1 cellular context compared by ENCODE assay signal in the genomic region with DNA sequence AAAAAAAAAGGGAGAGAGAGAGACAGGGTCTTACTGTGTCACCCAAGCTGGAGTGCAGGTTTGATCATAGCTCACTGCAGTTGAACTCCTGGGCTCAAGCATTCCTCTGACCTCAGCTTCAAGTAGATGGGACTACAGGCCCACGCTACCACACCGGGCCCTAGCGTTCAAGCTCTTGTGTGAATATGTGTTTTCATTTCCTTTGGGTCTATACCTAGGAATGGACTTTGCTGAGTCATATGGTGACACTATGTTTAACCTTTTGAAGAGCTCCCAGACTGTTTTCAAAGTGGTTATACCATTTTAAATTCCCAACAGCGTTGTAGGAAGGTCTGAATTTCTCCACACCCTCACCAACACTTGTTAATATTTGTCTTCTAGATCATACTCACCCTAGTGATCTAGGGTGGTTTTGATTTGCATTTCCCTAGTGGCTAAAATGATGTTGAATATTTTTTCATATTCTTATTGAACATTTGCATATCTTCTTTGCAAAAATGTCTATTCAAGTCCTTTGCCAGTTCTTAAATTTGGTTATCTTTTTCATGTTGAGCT.
TF ChIP-seq lines count a peak whose summit lies in the region.

No MANE protein-coding gene starts in this region.

TF ChIP-seq in HCT116, 20 proteins besides CTCF, POLR2A, EP300 and RAD21 (continued from another document):
- TF ChIP-seq, protein P1, sequence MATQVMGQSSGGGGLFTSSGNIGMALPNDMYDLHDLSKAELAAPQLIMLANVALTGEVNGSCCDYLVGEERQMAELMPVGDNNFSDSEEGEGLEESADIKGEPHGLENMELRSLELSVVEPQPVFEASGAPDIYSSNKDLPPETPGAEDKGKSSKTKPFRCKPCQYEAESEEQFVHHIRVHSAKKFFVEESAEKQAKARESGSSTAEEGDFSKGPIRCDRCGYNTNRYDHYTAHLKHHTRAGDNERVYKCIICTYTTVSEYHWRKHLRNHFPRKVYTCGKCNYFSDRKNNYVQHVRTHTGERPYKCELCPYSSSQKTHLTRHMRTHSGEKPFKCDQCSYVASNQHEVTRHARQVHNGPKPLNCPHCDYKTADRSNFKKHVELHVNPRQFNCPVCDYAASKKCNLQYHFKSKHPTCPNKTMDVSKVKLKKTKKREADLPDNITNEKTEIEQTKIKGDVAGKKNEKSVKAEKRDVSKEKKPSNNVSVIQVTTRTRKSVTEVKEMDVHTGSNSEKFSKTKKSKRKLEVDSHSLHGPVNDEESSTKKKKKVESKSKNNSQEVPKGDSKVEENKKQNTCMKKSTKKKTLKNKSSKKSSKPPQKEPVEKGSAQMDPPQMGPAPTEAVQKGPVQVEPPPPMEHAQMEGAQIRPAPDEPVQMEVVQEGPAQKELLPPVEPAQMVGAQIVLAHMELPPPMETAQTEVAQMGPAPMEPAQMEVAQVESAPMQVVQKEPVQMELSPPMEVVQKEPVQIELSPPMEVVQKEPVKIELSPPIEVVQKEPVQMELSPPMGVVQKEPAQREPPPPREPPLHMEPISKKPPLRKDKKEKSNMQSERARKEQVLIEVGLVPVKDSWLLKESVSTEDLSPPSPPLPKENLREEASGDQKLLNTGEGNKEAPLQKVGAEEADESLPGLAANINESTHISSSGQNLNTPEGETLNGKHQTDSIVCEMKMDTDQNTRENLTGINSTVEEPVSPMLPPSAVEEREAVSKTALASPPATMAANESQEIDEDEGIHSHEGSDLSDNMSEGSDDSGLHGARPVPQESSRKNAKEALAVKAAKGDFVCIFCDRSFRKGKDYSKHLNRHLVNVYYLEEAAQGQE (IDR thresholded peaks at IDR 0.05; ENCODE audit: low read depth): no peak
- TF ChIP-seq EZH2phosphoT487 (IDR thresholded peaks at IDR 0.05; ENCODE audit: borderline replicate concordance): no peak
- TF ChIP-seq CEBPB (IDR thresholded peaks at IDR 0.05; ENCODE audit: low read depth): no peak
- TF ChIP-seq, protein P2, sequence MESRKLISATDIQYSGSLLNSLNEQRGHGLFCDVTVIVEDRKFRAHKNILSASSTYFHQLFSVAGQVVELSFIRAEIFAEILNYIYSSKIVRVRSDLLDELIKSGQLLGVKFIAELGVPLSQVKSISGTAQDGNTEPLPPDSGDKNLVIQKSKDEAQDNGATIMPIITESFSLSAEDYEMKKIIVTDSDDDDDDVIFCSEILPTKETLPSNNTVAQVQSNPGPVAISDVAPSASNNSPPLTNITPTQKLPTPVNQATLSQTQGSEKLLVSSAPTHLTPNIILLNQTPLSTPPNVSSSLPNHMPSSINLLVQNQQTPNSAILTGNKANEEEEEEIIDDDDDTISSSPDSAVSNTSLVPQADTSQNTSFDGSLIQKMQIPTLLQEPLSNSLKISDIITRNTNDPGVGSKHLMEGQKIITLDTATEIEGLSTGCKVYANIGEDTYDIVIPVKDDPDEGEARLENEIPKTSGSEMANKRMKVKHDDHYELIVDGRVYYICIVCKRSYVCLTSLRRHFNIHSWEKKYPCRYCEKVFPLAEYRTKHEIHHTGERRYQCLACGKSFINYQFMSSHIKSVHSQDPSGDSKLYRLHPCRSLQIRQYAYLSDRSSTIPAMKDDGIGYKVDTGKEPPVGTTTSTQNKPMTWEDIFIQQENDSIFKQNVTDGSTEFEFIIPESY (IDR thresholded peaks at IDR 0.05; ENCODE audit: extremely low read depth, insufficient replicate concordance, low read length): no peak
- no peak for TF ChIP-seq SIN3A (IDR thresholded peaks at IDR 0.05; ENCODE audit: low read depth)
- no peak for TF ChIP-seq FOSL1 (IDR thresholded peaks at IDR 0.05; ENCODE audit: low read depth)
- no peak for TF ChIP-seq EZH2 (IDR thresholded peaks at IDR 0.05)
- TF ChIP-seq ELF1 (IDR thresholded peaks at IDR 0.05; ENCODE audit: borderline replicate concordance, low read depth): no peak
- TF ChIP-seq, protein P3, sequence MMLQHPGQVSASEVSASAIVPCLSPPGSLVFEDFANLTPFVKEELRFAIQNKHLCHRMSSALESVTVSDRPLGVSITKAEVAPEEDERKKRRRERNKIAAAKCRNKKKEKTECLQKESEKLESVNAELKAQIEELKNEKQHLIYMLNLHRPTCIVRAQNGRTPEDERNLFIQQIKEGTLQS (IDR thresholded peaks at IDR 0.05): no peak
- no peak for TF ChIP-seq EGR1 (IDR thresholded peaks at IDR 0.05; ENCODE audit: low read depth)
- TF ChIP-seq YY1 (IDR thresholded peaks at IDR 0.05; ENCODE audit: extremely low read depth, insufficient replicate concordance, low read depth, low read length): no peak
- no peak for TF ChIP-seq ZFX (IDR thresholded peaks at IDR 0.05)
- no peak for TF ChIP-seq TCF7L2 (IDR thresholded peaks at IDR 0.05; ENCODE audit: borderline replicate concordance, extremely low read depth, insufficient read depth, insufficient read length)
